ENCODE assay signal across 34 cellular contexts in genomic region chr20:44803383-44803941, GRCh38. TPM values are rescaled to one million over a fixed set of nuclear protein-coding genes. Genes with fewer than 3 reads are reported as not detected.
DNase-seq lines count a peak whose midpoint lies in the region; ATAC-seq and TF ChIP-seq lines count a peak whose summit lies in the region.
"Had no signal": no experiment of that assay in that cellular context is flagged by ENCODE, and none has a peak within 500 bp of the region (broad histone marks: within the 10 kb centered on the region; RNA-seq: fewer than 3 reads in every experiment).

No MANE protein-coding gene starts in this region.

- no peak for TF ChIP-seq RAD21 in Ishikawa (IDR thresholded peaks at IDR 0.05; ENCODE audit: low read depth)

- peak; percentile 29 to 84 (median 80) for ATAC-seq in psoas muscle
- ATAC-seq in GM19455 (IDR thresholded peaks at IDR 0.05; ENCODE audit: unreplicated experiment): no peak
- ATAC-seq: activated CD4-positive, CD25-positive, alpha-beta regulatory T cell treated with anti-CD3 and anti-CD28 coated beads, Interleukin-2, amount 50 U/mL, for 24 hours; activated T-cell treated with anti-CD3 and anti-CD28 coated beads, Interleukin-2, amount 50 U/mL, for 72 hours; left colon; Right ventricle myocardium inferior; sciatic nerve had no signal

- H3K4me3 Mint-ChIP-seq in glutamatergic neuron (ENCODE audit: unreplicated experiment): peak overlapping the region; percentile 3
- H3K4me3 Mint-ChIP-seq: activated T-cell treated with anti-CD3 and anti-CD28 coated beads, Interleukin-2, amount 50 U/mL, for 72 hours; CD4-positive, CD25-positive, alpha-beta regulatory T cell; neural progenitor cell had no signal

- intact Hi-C loops in psoas muscle (cut with DNase I): loop anchor here in 1 of 2 donors (5.0 kb wide), 1 partner anchor 51 kb away; no protein-coding TSS in a partner anchor

- peak overlapping the region; percentile 88 for H3K27ac Mint-ChIP-seq in glutamatergic neuron (ENCODE audit: unreplicated experiment)
- H3K27ac Mint-ChIP-seq: activated T-cell treated with anti-CD3 and anti-CD28 coated beads, Interleukin-2, amount 50 U/mL, for 72 hours; CD4-positive, CD25-positive, alpha-beta regulatory T cell had no signal

- peaks cover 7% of the 10 kb centered on the region for H3K27me3 Mint-ChIP-seq in glutamatergic neuron (ENCODE audit: unreplicated experiment)

- DNase-seq in DMS 273 (lab: John Stamatoyannopoulos, UW; ENCODE audit: unreplicated experiment) (peak; percentile 37), DMS 273 treated with DMSO at 0.1 percent for 48 hours (lab: John Stamatoyannopoulos, UW) (no peak), glutamatergic neuron (peak; percentile 47), psoas muscle (peak in 1 of 2 donors; percentile 62), occipital lobe (lab: John Stamatoyannopoulos, UW) (no peak)
- DNase-seq in stimulated activated CD4-positive, alpha-beta T cell treated with anti-CD3 and anti-CD28 coated beads, Interleukin-2, amount 100 ng/mL, for 24 hours: no peak
- DNase-seq: activated CD4-positive, alpha-beta T cell treated with anti-CD3 and anti-CD28 coated beads, Interleukin-2, amount 50 U/mL, for 48 hours; activated T-cell treated with anti-CD3 and anti-CD28 coated beads, Interleukin-2, amount 50 U/mL, for 72 hours; CD4-positive, CD25-positive, alpha-beta regulatory T cell; cortex of kidney; effector memory CD4-positive, alpha-beta T cell; EL; H7; left colon; mammary epithelial cell; NCI-H1694 treated with DMSO at 0.1 percent for 48 hours; NCI-H2171 treated with DMSO at 0.1 percent for 48 hours; NK-92 treated with Interleukin-12 subunit alpha and Interleukin-12 subunit beta, amount 100 ng/mL, for 24 hours; posterior cingulate gyrus; stimulated activated CD4-positive, alpha-beta T cell treated with anti-CD3 and anti-CD28 coated beads, Interleukin-4, amount 100 ng/mL, for 24 hours; tibial artery had no signal

- H3K36me3 ChIP-seq in psoas muscle (ENCODE audit: insufficient read depth in 1 of 2, low read depth in 1 of 2): no peaks in the 10 kb centered on the region
- H3K36me3 ChIP-seq: ascending aorta, neural progenitor cell, tibial artery had no signal

- H3K9me3 ChIP-seq in psoas muscle: no peaks in the 10 kb centered on the region
- H3K9me3 ChIP-seq: ascending aorta, tibial artery had no signal

- H3K27me3 ChIP-seq in psoas muscle (ENCODE audit: insufficient read depth in 3 of 3, low read length in 2 of 3): peaks cover 0 to 11% (median 2%) of the 10 kb centered on the region in 3 donors
- H3K27me3 ChIP-seq: ascending aorta had no signal

- TF ChIP-seq CTCF in glutamatergic neuron (IDR thresholded peaks at IDR 0.05; ENCODE audit: partially characterized antibody, unreplicated experiment) (no peak), psoas muscle (IDR thresholded peaks at IDR 0.05) (no peak)

- 4 to 16% (median 8%) methylated on average over 9 of the region's 9 CpGs for WGBS in psoas muscle, 3 donors

- no peak overlapping the region for H3K4me3 ChIP-seq in psoas muscle
- H3K4me3 ChIP-seq: ascending aorta, neural progenitor cell, tibial artery had no signal

- peaks cover 11% of the 10 kb centered on the region for H3K9me3 Mint-ChIP-seq in glutamatergic neuron (ENCODE audit: unreplicated experiment)
- H3K9me3 Mint-ChIP-seq: activated T-cell treated with anti-CD3 and anti-CD28 coated beads, Interleukin-2, amount 50 U/mL, for 72 hours; neural progenitor cell had no signal

- TF ChIP-seq EP300 in Ishikawa (IDR thresholded peaks at IDR 0.05; ENCODE audit: borderline replicate concordance): no peak

- H3K4me1 Mint-ChIP-seq in glutamatergic neuron (ENCODE audit: low read depth, unreplicated experiment): peaks cover 55% of the 10 kb centered on the region
- H3K4me1 Mint-ChIP-seq: CD4-positive, CD25-positive, alpha-beta regulatory T cell had no signal

- no peaks in the 10 kb centered on the region for H3K36me3 Mint-ChIP-seq in glutamatergic neuron (ENCODE audit: unreplicated experiment)
- H3K36me3 Mint-ChIP-seq: CD4-positive, CD25-positive, alpha-beta regulatory T cell; neural progenitor cell had no signal

- peak overlapping the region; percentile 58 for H3K27ac ChIP-seq in psoas muscle
- H3K27ac ChIP-seq: 22Rv1, ascending aorta, epithelial cell of prostate, HL-60, KMS-11, neural progenitor cell, tibial artery had no signal

- peaks cover 18% of the 10 kb centered on the region for H3K4me1 ChIP-seq in psoas muscle

TF ChIP-seq in Ishikawa, 13 proteins besides CTCF, POLR2A, EP300 and RAD21:
- TF ChIP-seq ZBTB7A (IDR thresholded peaks at IDR 0.05; ENCODE audit: low read depth) (no peak), CREB1 (IDR thresholded peaks at IDR 0.05; ENCODE audit: low read depth) (no peak)
- TF ChIP-seq, protein P1, sequence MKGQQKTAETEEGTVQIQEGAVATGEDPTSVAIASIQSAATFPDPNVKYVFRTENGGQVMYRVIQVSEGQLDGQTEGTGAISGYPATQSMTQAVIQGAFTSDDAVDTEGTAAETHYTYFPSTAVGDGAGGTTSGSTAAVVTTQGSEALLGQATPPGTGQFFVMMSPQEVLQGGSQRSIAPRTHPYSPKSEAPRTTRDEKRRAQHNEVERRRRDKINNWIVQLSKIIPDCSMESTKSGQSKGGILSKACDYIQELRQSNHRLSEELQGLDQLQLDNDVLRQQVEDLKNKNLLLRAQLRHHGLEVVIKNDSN (IDR thresholded peaks at IDR 0.05): no peak
- TF ChIP-seq, protein P2, sequence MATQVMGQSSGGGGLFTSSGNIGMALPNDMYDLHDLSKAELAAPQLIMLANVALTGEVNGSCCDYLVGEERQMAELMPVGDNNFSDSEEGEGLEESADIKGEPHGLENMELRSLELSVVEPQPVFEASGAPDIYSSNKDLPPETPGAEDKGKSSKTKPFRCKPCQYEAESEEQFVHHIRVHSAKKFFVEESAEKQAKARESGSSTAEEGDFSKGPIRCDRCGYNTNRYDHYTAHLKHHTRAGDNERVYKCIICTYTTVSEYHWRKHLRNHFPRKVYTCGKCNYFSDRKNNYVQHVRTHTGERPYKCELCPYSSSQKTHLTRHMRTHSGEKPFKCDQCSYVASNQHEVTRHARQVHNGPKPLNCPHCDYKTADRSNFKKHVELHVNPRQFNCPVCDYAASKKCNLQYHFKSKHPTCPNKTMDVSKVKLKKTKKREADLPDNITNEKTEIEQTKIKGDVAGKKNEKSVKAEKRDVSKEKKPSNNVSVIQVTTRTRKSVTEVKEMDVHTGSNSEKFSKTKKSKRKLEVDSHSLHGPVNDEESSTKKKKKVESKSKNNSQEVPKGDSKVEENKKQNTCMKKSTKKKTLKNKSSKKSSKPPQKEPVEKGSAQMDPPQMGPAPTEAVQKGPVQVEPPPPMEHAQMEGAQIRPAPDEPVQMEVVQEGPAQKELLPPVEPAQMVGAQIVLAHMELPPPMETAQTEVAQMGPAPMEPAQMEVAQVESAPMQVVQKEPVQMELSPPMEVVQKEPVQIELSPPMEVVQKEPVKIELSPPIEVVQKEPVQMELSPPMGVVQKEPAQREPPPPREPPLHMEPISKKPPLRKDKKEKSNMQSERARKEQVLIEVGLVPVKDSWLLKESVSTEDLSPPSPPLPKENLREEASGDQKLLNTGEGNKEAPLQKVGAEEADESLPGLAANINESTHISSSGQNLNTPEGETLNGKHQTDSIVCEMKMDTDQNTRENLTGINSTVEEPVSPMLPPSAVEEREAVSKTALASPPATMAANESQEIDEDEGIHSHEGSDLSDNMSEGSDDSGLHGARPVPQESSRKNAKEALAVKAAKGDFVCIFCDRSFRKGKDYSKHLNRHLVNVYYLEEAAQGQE (IDR thresholded peaks at IDR 0.05; ENCODE audit: low read depth): peak; percentile 55; the same call in 1 of the 2 replicates

RNA-seq across cellular contexts. Expression of gene RIMS4, which starts 6.9 kb away (rescaled TPM):
- total RNA-seq in glutamatergic neuron (ENCODE audit: unreplicated experiment) (96.1 TPM), psoas muscle (under 1 TPM; 0.16 to 0.73 (median 0.39) TPM), occipital lobe (77.5 TPM)
- polyA plus RNA-seq in psoas muscle: under 1 TPM; 0.01 to 0.10 (median 0.06) TPM
- total RNA-seq: CD4-positive, CD25-positive, alpha-beta regulatory T cell; glomerular endothelial cell; Right ventricle myocardium inferior; T-helper 2 cell treated with Interferon-gamma antibody and Interleukin-4, amounts not matched to agents 100 ng/mL and 5 ng/mL, for 36 hours had no signal
- polyA plus RNA-seq: CD4-positive, CD25-positive, alpha-beta regulatory T cell; mammary epithelial cell had no signal

RNA-seq across cellular contexts. Expression of gene KCNK15, which starts 57.8 kb away (rescaled TPM):
- 0.22 TPM for total RNA-seq in glutamatergic neuron (ENCODE audit: unreplicated experiment)
- under 1 TPM; 0.11 to 0.79 (median 0.32) TPM for total RNA-seq in psoas muscle
- polyA plus RNA-seq in psoas muscle: under 1 TPM in 2 of 3 donors, not detected in 1; 0.08 to 0.23 TPM
- not detected for total RNA-seq in occipital lobe
- total RNA-seq: CD4-positive, CD25-positive, alpha-beta regulatory T cell; T-helper 2 cell treated with Interferon-gamma antibody and Interleukin-4, amounts not matched to agents 100 ng/mL and 5 ng/mL, for 36 hours had no signal
- polyA plus RNA-seq: CD4-positive, CD25-positive, alpha-beta regulatory T cell had no signal

Comparison
In these comparisons a context has a peak if more than half of its experiments do, and no peak if none do; other contexts are left out.
1. DNase-seq: peak in DMS 273 (single experiment) and glutamatergic neuron (single experiment); none in DMS 273 treated with DMSO at 0.1 percent for 48 hours (single experiment), stimulated activated CD4-positive, alpha-beta T cell treated with anti-CD3 and anti-CD28 coated beads, Interleukin-2, amount 100 ng/mL, for 24 hours (0 of 2) and occipital lobe (single experiment).
2. RNA of gene RIMS4, which starts 6.9 kb away (total RNA-seq): 96.1 TPM in glutamatergic neuron (single experiment) and 77.5 TPM in occipital lobe (single experiment); 0.16 to 0.73 TPM in psoas muscle; every median in the first group is over 10 times any median in the second.